In the genomic region with DNA sequence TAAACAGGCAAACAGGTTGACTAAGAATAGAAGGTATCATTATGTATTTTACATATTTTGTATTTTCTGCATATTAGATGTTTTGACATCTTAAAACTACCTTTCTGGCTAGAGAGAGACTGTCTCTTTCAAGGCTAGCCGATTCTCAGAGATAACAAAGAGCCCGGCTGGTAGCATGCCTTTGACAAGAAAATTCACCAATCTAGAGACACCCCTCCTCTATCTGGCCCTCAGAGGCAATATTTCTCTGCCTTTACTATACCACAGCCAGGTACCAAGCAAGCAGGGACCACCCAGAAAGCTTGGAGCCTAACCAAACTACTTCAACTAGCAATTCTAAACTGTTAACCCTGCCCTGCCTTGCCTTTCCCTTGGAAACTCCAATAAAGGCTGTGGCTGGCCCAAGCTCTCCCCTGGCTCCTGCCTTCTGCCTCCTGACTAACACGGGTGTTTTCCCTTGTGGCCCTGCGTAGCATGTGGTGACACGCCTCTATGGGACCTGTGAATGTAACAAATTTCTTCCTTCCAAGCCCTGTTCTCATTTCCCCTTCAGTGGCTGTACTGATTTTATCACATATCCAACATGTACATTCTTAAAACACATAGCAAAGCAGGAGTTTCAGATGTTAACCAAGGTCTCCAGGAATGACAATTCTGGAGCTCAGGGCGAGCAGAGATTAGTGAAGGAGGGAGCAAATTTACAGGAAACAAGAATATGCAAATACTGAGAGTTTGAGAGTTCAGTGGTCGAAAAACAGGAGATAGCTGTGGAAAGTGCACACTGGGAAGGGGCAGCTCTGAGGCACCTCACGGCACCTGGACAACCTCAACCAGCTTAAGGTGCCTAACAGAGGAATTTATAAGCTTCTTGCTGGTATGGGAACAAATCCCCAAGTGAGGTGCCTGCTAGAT, we compare ENCODE assay signal across 9 cellular contexts.
A peak's percentile ranks its signal among the peaks of the same experiment; 100 is the strongest.
DNase-seq lines count a peak whose midpoint lies in the region; ATAC-seq and TF ChIP-seq lines count a peak whose summit lies in the region.
"Had no signal": no experiment of that assay in that cellular context is flagged by ENCODE, and none has a peak within 500 bp of the region (broad histone marks: within the 10 kb centered on the region; RNA-seq: fewer than 3 reads in every experiment).

No MANE protein-coding gene starts in this region.

- peaks cover 2% of the 10 kb centered on the region for H3K9me3 Mint-ChIP-seq in CD8-positive, alpha-beta T cell
- H3K9me3 Mint-ChIP-seq in activated CD8-positive, alpha-beta memory T cell treated with anti-CD3 and anti-CD28 coated beads, Interleukin-2, amount 10 ng/mL, durations not matched to agents 7 days and 5 days (ENCODE audit: low read depth) = no peaks in the 10 kb centered on the region

- no peaks in the 10 kb centered on the region for H3K36me3 ChIP-seq in CD8-positive, alpha-beta T cell (ENCODE audit: insufficient read depth, low read length)
- H3K36me3 ChIP-seq in osteoblast (ENCODE audit: insufficient read depth, low read length) = no peaks in the 10 kb centered on the region
- no peaks in the 10 kb centered on the region for H3K36me3 ChIP-seq in sigmoid colon
- H3K36me3 ChIP-seq: SJSA1 had no signal

- no peak for TF ChIP-seq POLR2A in sigmoid colon (IDR thresholded peaks at IDR 0.05)

- peak; percentile 73 for ATAC-seq in CD8-positive, alpha-beta T cell
- ATAC-seq in HG03039 (IDR thresholded peaks at IDR 0.05; ENCODE audit: unreplicated experiment) = peak; percentile 79
- peak; percentile 60 for ATAC-seq in activated CD8-positive, alpha-beta memory T cell treated with anti-CD3 and anti-CD28 coated beads, Interleukin-2, amount 10 ng/mL, durations not matched to agents 7 days and 5 days

- H3K4me2 ChIP-seq in osteoblast (ENCODE audit: insufficient read depth, low read length) = no peak overlapping the region

- H3K9me3 ChIP-seq in CD8-positive, alpha-beta T cell (ENCODE audit: low read length) = no peaks in the 10 kb centered on the region
- H3K9me3 ChIP-seq in osteoblast (ENCODE audit: low read depth, low read length) = no peaks in the 10 kb centered on the region
- H3K9me3 ChIP-seq in sigmoid colon = no peaks in the 10 kb centered on the region
- H3K9me3 ChIP-seq: SJSA1 had no signal

- no peaks in the 10 kb centered on the region for H3K27me3 ChIP-seq in CD8-positive, alpha-beta T cell (ENCODE audit: insufficient read depth, low read length)
- H3K27me3 ChIP-seq in osteoblast (ENCODE audit: insufficient read depth, low read length) = peaks cover 10% of the 10 kb centered on the region
- no peaks in the 10 kb centered on the region for H3K27me3 ChIP-seq in sigmoid colon
- H3K27me3 ChIP-seq: SJSA1 had no signal

- peaks cover 72% of the 10 kb centered on the region for H3K4me1 Mint-ChIP-seq in CD8-positive, alpha-beta T cell (ENCODE audit: low read depth)
- peaks cover 37% of the 10 kb centered on the region for H3K4me1 Mint-ChIP-seq in activated CD8-positive, alpha-beta memory T cell treated with anti-CD3 and anti-CD28 coated beads, Interleukin-2, amount 10 ng/mL, durations not matched to agents 7 days and 5 days

- CTCF ChIA-PET in CD8-positive, alpha-beta T cell (lab: Charles Lee) = interaction anchor here (1.0 to 2.0 kb wide), 5 partner anchors 19 to 235 kb away, joined by 3 to 7 read pairs (median 4); no protein-coding TSS in a partner anchor
- CTCF ChIA-PET in activated CD8-positive, alpha-beta memory T cell treated with anti-CD3 and anti-CD28 coated beads, Interleukin-2, amount 10 ng/mL, durations not matched to agents 7 days and 5 days (lab: Charles Lee) = no interaction called here

- no peak for TF ChIP-seq CTCF in CD8-positive, alpha-beta T cell (IDR thresholded peaks at IDR 0.05)
- no peak for TF ChIP-seq CTCF in osteoblast (IDR thresholded peaks at IDR 0.05; ENCODE audit: extremely low read depth, low read depth, low read length)
- no peak for TF ChIP-seq CTCF in sigmoid colon (IDR thresholded peaks at IDR 0.05)

- H3K4me3 ChIP-seq in CD8-positive, alpha-beta T cell (ENCODE audit: low read depth, low read length) = no peak overlapping the region
- H3K4me3 ChIP-seq in osteoblast (ENCODE audit: insufficient read depth, low read length) (no peak overlapping the region), sigmoid colon (no peak overlapping the region)
- H3K4me3 ChIP-seq: SJSA1 had no signal

- H3K27me3 Mint-ChIP-seq in CD8-positive, alpha-beta T cell (ENCODE audit: low read depth) = no peaks in the 10 kb centered on the region
- H3K27me3 Mint-ChIP-seq in activated CD8-positive, alpha-beta memory T cell treated with anti-CD3 and anti-CD28 coated beads, Interleukin-2, amount 10 ng/mL, durations not matched to agents 7 days and 5 days = no peaks in the 10 kb centered on the region

- peaks cover 4% of the 10 kb centered on the region for H3K36me3 Mint-ChIP-seq in CD8-positive, alpha-beta T cell
- peaks cover 9% of the 10 kb centered on the region for H3K36me3 Mint-ChIP-seq in activated CD8-positive, alpha-beta memory T cell treated with anti-CD3 and anti-CD28 coated beads, Interleukin-2, amount 10 ng/mL, durations not matched to agents 7 days and 5 days

- intact Hi-C loops in CD8-positive, alpha-beta T cell (cut with DNase I, micrococcal nuclease) = loop anchor here (5.0 kb wide), 4 partner anchors 44 to 234 kb away; no protein-coding TSS in a partner anchor
- intact Hi-C loops in sigmoid colon (cut with DNase I) = no loop called here

- H2AFZ ChIP-seq in osteoblast (ENCODE audit: low read length) = peak overlapping the region; percentile 7

- peak overlapping the region; percentile 51 for H3K4me3 Mint-ChIP-seq in CD8-positive, alpha-beta T cell
- H3K4me3 Mint-ChIP-seq in activated CD8-positive, alpha-beta memory T cell treated with anti-CD3 and anti-CD28 coated beads, Interleukin-2, amount 10 ng/mL, durations not matched to agents 7 days and 5 days = no peak overlapping the region

- POLR2A ChIA-PET in CD8-positive, alpha-beta T cell (lab: Charles Lee) = interaction anchor here (0.5 to 1.5 kb wide), 4 partner anchors 13 to 207 kb away, joined by 3 to 6 read pairs (median 4); no protein-coding TSS in a partner anchor

- DNase-seq in CD8-positive, alpha-beta T cell = peak in 2 of 7 experiments; percentile 49 to 53
- no peak for DNase-seq in activated CD8-positive, alpha-beta memory T cell treated with anti-CD3 and anti-CD28 coated beads, Interleukin-2, amount 10 ng/mL, durations not matched to agents 7 days and 5 days
- DNase-seq in osteoblast (ENCODE audit: insufficient read length, low spot score, missing footprints) (peak; percentile 34), GF-D8 (lab: John Stamatoyannopoulos, UW) (no peak), iPS-NIHi11 (ENCODE audit: low spot score) (no peak), midbrain (lab: John Stamatoyannopoulos, UW) (no peak), sigmoid colon (no peak)

- TF ChIP-seq EP300 in sigmoid colon (IDR thresholded peaks at IDR 0.05) = no peak

- H3K27ac ChIP-seq in CD8-positive, alpha-beta T cell (ENCODE audit: low read depth, low read length) = no peak overlapping the region
- H3K27ac ChIP-seq in osteoblast (ENCODE audit: low read depth, low read length) = no peak overlapping the region
- no peak overlapping the region for H3K27ac ChIP-seq in sigmoid colon
- H3K27ac ChIP-seq: SJSA1 had no signal

- peaks cover 59% of the 10 kb centered on the region for H3K4me1 ChIP-seq in CD8-positive, alpha-beta T cell (ENCODE audit: insufficient read depth, low read length)
- H3K4me1 ChIP-seq in osteoblast (ENCODE audit: insufficient read depth, low read length) (no peaks in the 10 kb centered on the region), sigmoid colon (peaks cover 0 to 13% (median 4%) of the 10 kb centered on the region in 4 donors)

- H3K79me2 ChIP-seq in osteoblast (ENCODE audit: insufficient read depth, low read length) = no peaks in the 10 kb centered on the region

- 54 to 82% methylated on average over 8 of the region's 8 CpGs for WGBS in sigmoid colon, 2 donors

- peak overlapping the region; percentile 91 for H3K27ac Mint-ChIP-seq in CD8-positive, alpha-beta T cell
- H3K27ac Mint-ChIP-seq in activated CD8-positive, alpha-beta memory T cell treated with anti-CD3 and anti-CD28 coated beads, Interleukin-2, amount 10 ng/mL, durations not matched to agents 7 days and 5 days = no peak overlapping the region

- no peaks in the 10 kb centered on the region for H4K20me1 ChIP-seq in osteoblast (ENCODE audit: insufficient read depth, low read length)
